In the genomic region with DNA sequence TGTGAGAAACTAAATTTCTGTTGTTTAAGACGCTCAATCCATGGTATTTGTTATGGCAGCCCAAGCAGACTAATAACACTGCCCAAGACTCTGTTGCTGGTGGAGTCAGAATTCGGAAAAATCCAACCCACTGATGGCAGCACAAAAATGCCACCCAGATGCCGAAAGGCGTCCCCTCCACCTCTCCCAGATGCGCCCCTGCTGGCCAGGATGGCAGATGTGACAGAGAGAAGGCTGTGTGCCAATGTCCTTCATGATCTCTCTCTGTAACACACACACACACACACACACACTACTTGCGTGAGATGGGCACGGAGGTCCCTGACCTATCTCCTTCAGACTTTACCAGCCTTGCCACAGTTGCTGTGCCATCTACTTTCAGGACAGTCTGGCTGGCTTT, we compare ENCODE assay signal across 2 cellular contexts.
TF ChIP-seq lines count a peak whose summit lies in the region.

No MANE protein-coding gene starts in this region.

TF ChIP-seq in GM23338, 12 proteins besides CTCF, POLR2A, EP300 and RAD21 (continued from another document):
- no peak for TF ChIP-seq ZNF462 (CRISPR knock-in tag; IDR thresholded peaks at IDR 0.05)
- no peak for TF ChIP-seq CREB1 (CRISPR knock-in tag; IDR thresholded peaks at IDR 0.05; ENCODE audit: low read depth)
- TF ChIP-seq EZH2phosphoT487 (IDR thresholded peaks at IDR 0.05; ENCODE audit: unreplicated experiment), result no peak
- TF ChIP-seq, protein P1, sequence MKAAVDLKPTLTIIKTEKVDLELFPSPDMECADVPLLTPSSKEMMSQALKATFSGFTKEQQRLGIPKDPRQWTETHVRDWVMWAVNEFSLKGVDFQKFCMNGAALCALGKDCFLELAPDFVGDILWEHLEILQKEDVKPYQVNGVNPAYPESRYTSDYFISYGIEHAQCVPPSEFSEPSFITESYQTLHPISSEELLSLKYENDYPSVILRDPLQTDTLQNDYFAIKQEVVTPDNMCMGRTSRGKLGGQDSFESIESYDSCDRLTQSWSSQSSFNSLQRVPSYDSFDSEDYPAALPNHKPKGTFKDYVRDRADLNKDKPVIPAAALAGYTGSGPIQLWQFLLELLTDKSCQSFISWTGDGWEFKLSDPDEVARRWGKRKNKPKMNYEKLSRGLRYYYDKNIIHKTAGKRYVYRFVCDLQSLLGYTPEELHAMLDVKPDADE (IDR thresholded peaks at IDR 0.05), result no peak
- no peak for TF ChIP-seq STAT1 (IDR thresholded peaks at IDR 0.05; ENCODE audit: unreplicated experiment)
- no peak for TF ChIP-seq REST (IDR thresholded peaks at IDR 0.05; ENCODE audit: unreplicated experiment)
- no peak for TF ChIP-seq ZNF114 (CRISPR knock-in tag; IDR thresholded peaks at IDR 0.05)

TF ChIP-seq in WTC11, 78 proteins besides CTCF, POLR2A, EP300 and RAD21 (continued from another document):
- TF ChIP-seq AR (CRISPR knock-in tag; IDR thresholded peaks at IDR 0.05), result no peak
- TF ChIP-seq PREB (CRISPR knock-in tag; IDR thresholded peaks at IDR 0.05; ENCODE audit: borderline replicate concordance), result no peak
- no peak for TF ChIP-seq NR2C2 (CRISPR knock-in tag; IDR thresholded peaks at IDR 0.05)
- no peak for TF ChIP-seq ETV6 (CRISPR knock-in tag; IDR thresholded peaks at IDR 0.05)
- no peak for TF ChIP-seq NFE2L1 (CRISPR knock-in tag; IDR thresholded peaks at IDR 0.05)
- TF ChIP-seq, protein P2, sequence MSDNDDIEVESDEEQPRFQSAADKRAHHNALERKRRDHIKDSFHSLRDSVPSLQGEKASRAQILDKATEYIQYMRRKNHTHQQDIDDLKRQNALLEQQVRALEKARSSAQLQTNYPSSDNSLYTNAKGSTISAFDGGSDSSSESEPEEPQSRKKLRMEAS (CRISPR knock-in tag; IDR thresholded peaks at IDR 0.05), result no peak
- no peak for TF ChIP-seq MLX (CRISPR knock-in tag; IDR thresholded peaks at IDR 0.05)
- no peak for TF ChIP-seq OVOL2 (CRISPR knock-in tag; IDR thresholded peaks at IDR 0.05; ENCODE audit: borderline replicate concordance)
- TF ChIP-seq TCF7 (CRISPR knock-in tag; IDR thresholded peaks at IDR 0.05; ENCODE audit: low read depth), result no peak
